28 cellular contexts compared by ENCODE assay signal in genomic region chr12:102080842-102081241, GRCh38.
"Had no signal": no experiment of that assay in that cellular context is flagged by ENCODE, and none has a peak within 500 bp of the region (broad histone marks: within the 10 kb centered on the region; RNA-seq: fewer than 3 reads in every experiment).

No MANE protein-coding gene starts in this region.

- H3K9me3 ChIP-seq: ovary, psoas muscle, right lobe of liver, sigmoid colon, stomach, thoracic aorta, thyroid gland, tibial nerve, upper lobe of left lung, uterus had no signal

- H3K27ac ChIP-seq: neural progenitor cell, ovary, parathyroid adenoma, psoas muscle, right lobe of liver, sigmoid colon, stomach, thoracic aorta, thyroid gland, tibial nerve, upper lobe of left lung, uterus had no signal

- H3K36me3 ChIP-seq: ovary, uterus had no signal

- DNase-seq: natural killer cell; occipital lobe; ovary; posterior cingulate gyrus; psoas muscle; right cardiac atrium; right lobe of liver; sigmoid colon; small intestine; stimulated activated CD4-positive, alpha-beta T cell treated with anti-CD3 and anti-CD28 coated beads, Interleukin-15, amount 100 ng/mL, for 24 hours; stimulated activated CD4-positive, alpha-beta T cell treated with anti-CD3 and anti-CD28 coated beads, Interleukin-2, amount 100 ng/mL, for 24 hours; stimulated activated CD4-positive, alpha-beta T cell treated with anti-CD3 and anti-CD28 coated beads, Interleukin-2, amount 100 ng/mL, for 48 hours; stimulated activated CD4-positive, alpha-beta T cell treated with anti-CD3 and anti-CD28 coated beads, Interleukin-4, amount 100 ng/mL, for 24 hours; stimulated activated naive B cell treated with anti-CD40 and anti-IgM and Interleukin-4, amounts not matched to agents 10 μg/mL and 1 μg/mL and 100 μg/mL, for 72 hours; stimulated activated naive CD4-positive, alpha-beta T cell treated with Interleukin-2 at 50 U/mL for 16 hours; stomach; thyroid gland; trophoblast cell; uterus had no signal

- H3K27me3 ChIP-seq: neural progenitor cell, ovary, right lobe of liver, sigmoid colon, stomach, thyroid gland, tibial nerve, upper lobe of left lung, uterus had no signal

- H3K4me3 ChIP-seq: neural progenitor cell, ovary, psoas muscle, right lobe of liver, sigmoid colon, stomach, thoracic aorta, thyroid gland, tibial nerve, upper lobe of left lung, uterus had no signal

- H3K4me1 ChIP-seq: neural progenitor cell, parathyroid adenoma, psoas muscle, right lobe of liver, sigmoid colon, stomach, thyroid gland, tibial nerve, uterus had no signal

- H3K4me3 Mint-ChIP-seq: natural killer cell; nephron; neural progenitor cell; stimulated activated effector memory CD8-positive, alpha-beta T cell treated with anti-CD3 and anti-CD28 coated beads, Interleukin-12 subunit alpha, Interleukin-12 subunit beta, amount 100 ng/mL, for 72 hours; stimulated activated naive B cell treated with anti-CD40 and anti-IgM and Interleukin-4, amounts not matched to agents 10 μg/mL and 1 μg/mL and 100 μg/mL, for 72 hours; stimulated activated naive CD8-positive, alpha-beta T cell treated with anti-CD3 and anti-CD28 coated beads, Interleukin-15, Interleukin-2, amounts not matched to agents 100 ng/mL and 50 ng/mL, for 24 hours had no signal

- H3K4me1 Mint-ChIP-seq: natural killer cell; nephron; neural progenitor cell; stimulated activated effector memory CD8-positive, alpha-beta T cell treated with anti-CD3 and anti-CD28 coated beads, Interleukin-12 subunit alpha, Interleukin-12 subunit beta, amount 100 ng/mL, for 72 hours; stimulated activated naive B cell treated with anti-CD40 and anti-IgM and Interleukin-4, amounts not matched to agents 10 μg/mL and 1 μg/mL and 100 μg/mL, for 72 hours had no signal

- H3K27ac Mint-ChIP-seq: natural killer cell; nephron; neural progenitor cell; progenitor cell of endocrine pancreas; stimulated activated effector memory CD8-positive, alpha-beta T cell treated with anti-CD3 and anti-CD28 coated beads, Interleukin-12 subunit alpha, Interleukin-12 subunit beta, amount 100 ng/mL, for 72 hours; stimulated activated naive B cell treated with anti-CD40 and anti-IgM and Interleukin-4, amounts not matched to agents 10 μg/mL and 1 μg/mL and 100 μg/mL, for 72 hours; stimulated activated naive CD8-positive, alpha-beta T cell treated with anti-CD3 and anti-CD28 coated beads, Interleukin-15, Interleukin-2, amounts not matched to agents 100 ng/mL and 50 ng/mL, for 24 hours had no signal

- H3K27me3 Mint-ChIP-seq: progenitor cell of endocrine pancreas; stimulated activated naive B cell treated with anti-CD40 and anti-IgM and Interleukin-4, amounts not matched to agents 10 μg/mL and 1 μg/mL and 100 μg/mL, for 72 hours; stimulated activated naive CD8-positive, alpha-beta T cell treated with anti-CD3 and anti-CD28 coated beads, Interleukin-15, Interleukin-2, amounts not matched to agents 100 ng/mL and 50 ng/mL, for 24 hours had no signal

- ATAC-seq: natural killer cell; psoas muscle; right cardiac atrium; right lobe of liver; stimulated activated effector memory CD8-positive, alpha-beta T cell treated with anti-CD3 and anti-CD28 coated beads, Interleukin-12 subunit alpha, Interleukin-12 subunit beta, amount 100 ng/mL, for 72 hours; stimulated activated naive B cell treated with anti-CD40 and anti-IgM and Interleukin-4, amounts not matched to agents 10 μg/mL and 1 μg/mL and 100 μg/mL, for 72 hours had no signal

- H3K9me3 Mint-ChIP-seq: natural killer cell; nephron; neural progenitor cell; stimulated activated effector memory CD8-positive, alpha-beta T cell treated with anti-CD3 and anti-CD28 coated beads, Interleukin-12 subunit alpha, Interleukin-12 subunit beta, amount 100 ng/mL, for 72 hours; stimulated activated naive B cell treated with anti-CD40 and anti-IgM and Interleukin-4, amounts not matched to agents 10 μg/mL and 1 μg/mL and 100 μg/mL, for 72 hours; stimulated activated naive CD8-positive, alpha-beta T cell treated with anti-CD3 and anti-CD28 coated beads, Interleukin-15, Interleukin-2, amounts not matched to agents 100 ng/mL and 50 ng/mL, for 24 hours had no signal
